In the genomic region with DNA sequence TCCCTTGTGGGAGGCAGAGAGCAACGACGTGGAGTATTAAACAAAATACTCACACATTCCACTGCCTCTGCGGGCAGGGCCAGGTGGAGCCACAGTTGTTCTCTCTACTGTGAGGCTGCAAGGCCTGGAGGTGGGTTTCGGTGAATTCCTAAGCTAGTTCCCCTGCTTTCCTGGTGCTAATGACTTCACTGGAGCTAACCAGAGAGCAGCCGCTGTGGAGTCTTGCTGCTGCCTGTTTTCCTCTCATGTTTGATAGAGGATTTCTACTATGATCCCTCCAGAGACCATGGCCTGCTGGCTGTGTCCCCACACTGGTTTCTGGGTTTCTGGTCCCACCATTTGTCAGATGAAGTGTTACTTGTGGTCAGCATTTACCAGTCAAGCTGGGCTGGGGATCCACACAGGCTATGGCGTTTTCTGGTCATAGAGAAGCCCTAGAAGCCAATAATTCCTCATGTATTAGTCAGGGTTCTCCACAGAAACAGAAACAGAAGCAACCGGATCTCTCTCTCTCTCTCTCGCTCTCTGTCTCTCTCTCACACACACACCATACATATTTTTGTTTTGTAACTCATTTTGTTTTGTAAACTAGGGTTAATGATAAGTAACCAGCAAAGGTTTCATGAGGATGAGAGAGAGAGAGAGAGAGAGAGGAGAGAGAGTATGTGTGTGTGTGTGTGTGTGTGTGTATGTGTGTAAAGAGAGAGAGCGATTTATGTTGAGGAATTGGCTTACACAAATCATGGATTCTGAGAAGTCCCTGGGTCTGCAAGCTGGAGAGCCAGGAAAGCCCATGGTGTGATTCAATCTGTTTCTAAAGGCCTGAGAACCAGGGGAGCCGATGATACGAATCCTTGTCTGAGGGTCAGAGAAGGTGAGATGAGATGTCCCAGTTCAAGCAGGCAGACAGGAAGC, we compare ENCODE assay signal across 11 cellular contexts.
DNase-seq lines count a peak whose midpoint lies in the region; TF ChIP-seq lines count a peak whose summit lies in the region.
"Had no signal": no experiment of that assay in that cellular context is flagged by ENCODE, and none has a peak within 500 bp of the region (broad histone marks: within the 10 kb centered on the region; RNA-seq: fewer than 3 reads in every experiment).

No MANE protein-coding gene starts in this region.

- H3K27ac ChIP-seq in esophagus muscularis mucosa (replicated peaks in 1 of 4), result peak overlapping the region; percentile 39 to 65 (median 57)
- no peak overlapping the region for H3K27ac ChIP-seq in neuronal stem cell (replicated peaks; ENCODE audit: low read length)
- H3K27ac ChIP-seq: PC-9 had no signal

- TF ChIP-seq EP300 in esophagus muscularis mucosa (IDR thresholded peaks at IDR 0.05), result no peak

- in situ Hi-C loops in KBM-7 (cut with MboI; ENCODE audit: low pct_unique_long_range_greater_than_20kb, low sequenced_read_pairs), result no loop called here

- no peak overlapping the region for H2AFZ ChIP-seq in neuronal stem cell (ENCODE audit: low read length)
- H2AFZ ChIP-seq: PC-9 had no signal

- no peaks in the 10 kb centered on the region for H3K79me1 ChIP-seq in neuronal stem cell (ENCODE audit: low read depth, low read length)

- no peak overlapping the region for H4K91ac ChIP-seq in neuronal stem cell (ENCODE audit: low read depth, low read length, poor library complexity)

- H3K4me3 ChIP-seq in AG10803 (ENCODE audit: low read length) (no peak overlapping the region), MG63 (no peak overlapping the region), esophagus muscularis mucosa (no peak overlapping the region), neuronal stem cell (ENCODE audit: low read length in 2 of 2) (no peak overlapping the region)
- H3K4me3 ChIP-seq: lung, PC-9 had no signal

- 0 out of 2 replicates have a peak, but pooled peaks cover 5% of the 10 kb centered on the region for H3K9me3 ChIP-seq in MG63
- peaks cover 0 to 4% (median 0%) of the 10 kb centered on the region in 4 donors for H3K9me3 ChIP-seq in esophagus muscularis mucosa
- H3K9me3 ChIP-seq in neuronal stem cell (replicated peaks in 1 of 2; ENCODE audit: control insufficient read depth in 2 of 2, insufficient read depth in 1 of 2, low read depth in 1 of 2, low read length in 2 of 2), result peaks cover 0 to 3% of the 10 kb centered on the region in 2 donors

- peak overlapping the region; percentile 16 for H3K18ac ChIP-seq in neuronal stem cell (ENCODE audit: low read length)

- no peak overlapping the region for H3K9ac ChIP-seq in neuronal stem cell (ENCODE audit: low read depth, low read length, poor library complexity)

- TF ChIP-seq CTCF in AG10803 (conservative IDR thresholded peaks at IDR 0.05; ENCODE audit: low read length) (no peak), esophagus muscularis mucosa (IDR thresholded peaks at IDR 0.05) (no peak)

- no peak overlapping the region for H4K8ac ChIP-seq in neuronal stem cell (ENCODE audit: low read depth, low read length)

- H3K23ac ChIP-seq in neuronal stem cell (ENCODE audit: low read depth, low read length, poor library complexity), result no peak overlapping the region

- peaks cover 6 to 41% (median 34%) of the 10 kb centered on the region in 4 donors for H3K4me1 ChIP-seq in esophagus muscularis mucosa
- H3K4me1 ChIP-seq in neuronal stem cell (ENCODE audit: control insufficient read depth in 2 of 2, insufficient read depth in 1 of 2, low read depth in 1 of 2, low read length in 2 of 2), result no peaks in the 10 kb centered on the region

- H3K4ac ChIP-seq in neuronal stem cell (ENCODE audit: low read length), result no peak overlapping the region

- intact Hi-C loops in esophagus muscularis mucosa (cut with DNase I), result no loop called here

- H2BK5ac ChIP-seq in neuronal stem cell (ENCODE audit: low read length), result no peak overlapping the region

- 59% methylated on average over 11 of the region's 11 CpGs for WGBS in esophagus muscularis mucosa
- no CpG with 5 or more reads among the region's 11 CpGs for WGBS in neuronal stem cell (ENCODE audit: extremely low coverage in 2 of 2, insufficient read length in 2 of 2, insufficient replicate concordance in 1 of 2), 2 donors

- H3K14ac ChIP-seq in neuronal stem cell (ENCODE audit: low read length), result no peak overlapping the region

- no peak overlapping the region for H2BK15ac ChIP-seq in neuronal stem cell (ENCODE audit: low read length)

- H2AK5ac ChIP-seq in neuronal stem cell (ENCODE audit: low read depth, low read length), result no peak overlapping the region

- H3K27me3 ChIP-seq in MG63, result no peaks in the 10 kb centered on the region
- H3K27me3 ChIP-seq in esophagus muscularis mucosa, result no peaks in the 10 kb centered on the region
- no peaks in the 10 kb centered on the region for H3K27me3 ChIP-seq in neuronal stem cell (ENCODE audit: control insufficient read depth in 3 of 3, insufficient read depth in 3 of 3, low read depth in 1 of 3, low read length in 3 of 3)

- no peak overlapping the region for H3K4me2 ChIP-seq in neuronal stem cell (ENCODE audit: insufficient read depth, low read length, poor library complexity, severe bottlenecking)
- H3K4me2 ChIP-seq: PC-9 had no signal

- no peaks in the 10 kb centered on the region for H3K36me3 ChIP-seq in MG63
- no peaks in the 10 kb centered on the region for H3K36me3 ChIP-seq in esophagus muscularis mucosa
- H3K36me3 ChIP-seq in neuronal stem cell (replicated peaks in 1 of 2; ENCODE audit: control insufficient read depth in 2 of 2, insufficient read depth in 2 of 2, low read length in 2 of 2), result no peaks in the 10 kb centered on the region

- DNase-seq in AG10803 (ENCODE audit: low read depth) (peak; percentile 87), MG63 (peak; percentile 49), esophagus muscularis mucosa (ENCODE audit: extremely low spot score) (no peak), neuronal stem cell (ENCODE audit: low spot score) (no peak), KBM-7 (no peak), NCI-H446 (lab: John Stamatoyannopoulos, UW) (no peak), NCI-H2029 (lab: John Stamatoyannopoulos, UW) (no peak)
- DNase-seq in activated T-cell treated with anti-CD3 and anti-CD28 coated beads, Interleukin-2, amount 50 U/mL, for 1 hour, result no peak
- DNase-seq: NCI-H1105, PC-9 had no signal

- no peak overlapping the region for H2BK12ac ChIP-seq in neuronal stem cell (ENCODE audit: low read length)

- no peak overlapping the region for H2BK120ac ChIP-seq in neuronal stem cell (ENCODE audit: low read depth, low read length)

- no peak for TF ChIP-seq POLR2A in esophagus muscularis mucosa (IDR thresholded peaks at IDR 0.05; ENCODE audit: low read depth)

Comparison
In these comparisons a context has a peak if more than half of its experiments do, and no peak if none do; other contexts are left out.
1. DNase-seq: peak in AG10803 (single experiment) and MG63 (single experiment); none in esophagus muscularis mucosa (single experiment), neuronal stem cell (single experiment), KBM-7 (single experiment), NCI-H446 (0 of 2), NCI-H2029 (single experiment) and activated T-cell treated with anti-CD3 and anti-CD28 coated beads, Interleukin-2, amount 50 U/mL, for 1 hour (single experiment).